Comparison of ENCODE assay signal across 1 cellular context in the genomic region with DNA sequence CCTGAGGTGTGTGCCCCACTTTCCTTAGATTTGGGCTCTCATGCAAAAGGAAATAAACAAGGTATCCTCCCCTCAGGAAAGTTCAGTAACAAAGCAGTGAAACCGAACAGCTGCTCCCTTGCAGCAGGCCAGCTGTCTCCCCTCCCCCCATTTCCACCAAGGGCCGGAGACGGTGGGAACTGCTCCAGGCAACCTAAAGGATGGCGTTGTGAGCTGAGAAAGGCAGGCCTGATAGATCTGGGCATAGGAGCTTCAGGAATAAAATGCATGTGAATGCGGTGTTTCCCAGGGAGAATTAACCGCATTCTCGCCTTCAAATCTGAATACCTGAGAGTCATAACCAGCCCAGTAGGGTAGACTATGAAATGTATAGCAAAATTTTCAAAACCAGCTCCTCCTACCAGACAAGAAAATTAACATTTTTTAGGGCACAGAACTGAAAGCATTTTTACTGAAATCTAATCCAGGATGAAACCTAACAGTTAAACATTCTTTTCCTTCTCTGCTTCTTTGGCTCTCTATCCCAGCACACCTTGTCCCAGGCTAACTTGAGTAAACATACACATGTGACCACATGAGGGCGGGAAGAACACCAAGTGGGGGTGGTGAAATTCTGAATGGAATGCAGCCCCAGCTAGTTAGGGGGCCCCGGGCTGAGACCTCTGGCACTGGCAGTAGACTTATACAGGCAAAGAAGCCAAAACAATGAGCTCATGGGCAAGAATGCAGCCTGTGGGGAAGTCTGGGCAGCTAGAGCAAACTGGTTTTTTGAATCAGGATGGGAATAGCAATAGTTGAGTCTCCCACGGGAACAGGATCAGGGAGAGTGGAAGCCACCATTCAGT.
TF ChIP-seq lines count a peak whose summit lies in the region.

No MANE protein-coding gene starts in this region.

TF ChIP-seq in HepG2, 621 proteins besides CTCF, POLR2A, EP300 and RAD21 (continued from another document and continues in another):
- TF ChIP-seq, protein P1, sequence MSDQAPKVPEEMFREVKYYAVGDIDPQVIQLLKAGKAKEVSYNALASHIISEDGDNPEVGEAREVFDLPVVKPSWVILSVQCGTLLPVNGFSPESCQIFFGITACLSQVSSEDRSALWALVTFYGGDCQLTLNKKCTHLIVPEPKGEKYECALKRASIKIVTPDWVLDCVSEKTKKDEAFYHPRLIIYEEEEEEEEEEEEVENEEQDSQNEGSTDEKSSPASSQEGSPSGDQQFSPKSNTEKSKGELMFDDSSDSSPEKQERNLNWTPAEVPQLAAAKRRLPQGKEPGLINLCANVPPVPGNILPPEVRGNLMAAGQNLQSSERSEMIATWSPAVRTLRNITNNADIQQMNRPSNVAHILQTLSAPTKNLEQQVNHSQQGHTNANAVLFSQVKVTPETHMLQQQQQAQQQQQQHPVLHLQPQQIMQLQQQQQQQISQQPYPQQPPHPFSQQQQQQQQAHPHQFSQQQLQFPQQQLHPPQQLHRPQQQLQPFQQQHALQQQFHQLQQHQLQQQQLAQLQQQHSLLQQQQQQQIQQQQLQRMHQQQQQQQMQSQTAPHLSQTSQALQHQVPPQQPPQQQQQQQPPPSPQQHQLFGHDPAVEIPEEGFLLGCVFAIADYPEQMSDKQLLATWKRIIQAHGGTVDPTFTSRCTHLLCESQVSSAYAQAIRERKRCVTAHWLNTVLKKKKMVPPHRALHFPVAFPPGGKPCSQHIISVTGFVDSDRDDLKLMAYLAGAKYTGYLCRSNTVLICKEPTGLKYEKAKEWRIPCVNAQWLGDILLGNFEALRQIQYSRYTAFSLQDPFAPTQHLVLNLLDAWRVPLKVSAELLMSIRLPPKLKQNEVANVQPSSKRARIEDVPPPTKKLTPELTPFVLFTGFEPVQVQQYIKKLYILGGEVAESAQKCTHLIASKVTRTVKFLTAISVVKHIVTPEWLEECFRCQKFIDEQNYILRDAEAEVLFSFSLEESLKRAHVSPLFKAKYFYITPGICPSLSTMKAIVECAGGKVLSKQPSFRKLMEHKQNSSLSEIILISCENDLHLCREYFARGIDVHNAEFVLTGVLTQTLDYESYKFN (CRISPR knock-in tag; conservative IDR thresholded peaks at IDR 0.05), result peak; percentile 87
- TF ChIP-seq ZNF317 (CRISPR knock-in tag; IDR thresholded peaks at IDR 0.05) (no peak), KLF13 (CRISPR knock-in tag; IDR thresholded peaks at IDR 0.05) (no peak), ZBTB3 (CRISPR knock-in tag; IDR thresholded peaks at IDR 0.05; ENCODE audit: borderline replicate concordance, low read depth) (no peak), FOXA3 (CRISPR knock-in tag; IDR thresholded peaks at IDR 0.05) (peak; percentile 83), CREM (IDR thresholded peaks at IDR 0.05) (peak; percentile 52), CREM (CRISPR knock-in tag; IDR thresholded peaks at IDR 0.05) (no peak), HDAC6 (IDR thresholded peaks at IDR 0.05; ENCODE audit: low read depth, low read length) (no peak), MBNL3 (CRISPR knock-in tag; conservative IDR thresholded peaks at IDR 0.05) (no peak), AGO2 (optimal IDR thresholded peaks at IDR 0.05; ENCODE audit: low read depth, low read length) (peak; percentile 27), ZNF839 (CRISPR knock-in tag; IDR thresholded peaks at IDR 0.05; ENCODE audit: borderline replicate concordance) (no peak), HMGA1 (CRISPR knock-in tag; conservative IDR thresholded peaks at IDR 0.05) (no peak), RXRA (CRISPR knock-in tag; IDR thresholded peaks at IDR 0.05) (peak; percentile 62; the same call in 1 of the 2 replicates), ZNF30 (CRISPR knock-in tag; IDR thresholded peaks at IDR 0.05) (no peak), NCOA1 (CRISPR knock-in tag; IDR thresholded peaks at IDR 0.05) (no peak), SP2 (CRISPR knock-in tag; IDR thresholded peaks at IDR 0.05) (no peak), MAZ (IDR thresholded peaks at IDR 0.05; ENCODE audit: borderline replicate concordance, low read depth, low read length) (no peak; the same call in 1 of the 2 replicates), MAZ (CRISPR knock-in tag; IDR thresholded peaks at IDR 0.05; ENCODE audit: low read depth) (0 out of 2 replicates have a peak, but pooled peaks have one; percentile 39), PHF20 (CRISPR knock-in tag; IDR thresholded peaks at IDR 0.05) (no peak), ZNF556 (CRISPR knock-in tag; IDR thresholded peaks at IDR 0.05; ENCODE audit: borderline replicate concordance) (peak; percentile 35; the same call in 1 of the 2 replicates), FOXK2 (IDR thresholded peaks at IDR 0.05) (no peak), ZNF501 (CRISPR knock-in tag; IDR thresholded peaks at IDR 0.05) (no peak), ZFX (CRISPR knock-in tag; IDR thresholded peaks at IDR 0.05; ENCODE audit: low read depth) (peak; percentile 22; the same call in 1 of the 2 replicates), KDM2A (CRISPR knock-in tag; IDR thresholded peaks at IDR 0.05; ENCODE audit: borderline replicate concordance, low read depth) (peak; percentile 60; the same call in 1 of the 2 replicates), MTA3 (CRISPR knock-in tag; IDR thresholded peaks at IDR 0.05) (no peak), ARHGAP35 (CRISPR knock-in tag; IDR thresholded peaks at IDR 0.05; ENCODE audit: borderline replicate concordance) (no peak), RXRB (CRISPR knock-in tag; IDR thresholded peaks at IDR 0.05; ENCODE audit: borderline replicate concordance) (peak; percentile 46; the same call in 1 of the 2 replicates)
- TF ChIP-seq, protein P2, sequence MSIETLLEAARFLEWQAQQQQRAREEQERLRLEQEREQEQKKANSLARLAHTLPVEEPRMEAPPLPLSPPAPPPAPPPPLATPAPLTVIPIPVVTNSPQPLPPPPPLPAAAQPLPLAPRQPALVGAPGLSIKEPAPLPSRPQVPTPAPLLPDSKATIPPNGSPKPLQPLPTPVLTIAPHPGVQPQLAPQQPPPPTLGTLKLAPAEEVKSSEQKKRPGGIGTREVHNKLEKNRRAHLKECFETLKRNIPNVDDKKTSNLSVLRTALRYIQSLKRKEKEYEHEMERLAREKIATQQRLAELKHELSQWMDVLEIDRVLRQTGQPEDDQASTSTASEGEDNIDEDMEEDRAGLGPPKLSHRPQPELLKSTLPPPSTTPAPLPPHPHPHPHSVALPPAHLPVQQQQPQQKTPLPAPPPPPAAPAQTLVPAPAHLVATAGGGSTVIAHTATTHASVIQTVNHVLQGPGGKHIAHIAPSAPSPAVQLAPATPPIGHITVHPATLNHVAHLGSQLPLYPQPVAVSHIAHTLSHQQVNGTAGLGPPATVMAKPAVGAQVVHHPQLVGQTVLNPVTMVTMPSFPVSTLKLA (IDR thresholded peaks at IDR 0.05), result no peak
- TF ChIP-seq, protein P3, sequence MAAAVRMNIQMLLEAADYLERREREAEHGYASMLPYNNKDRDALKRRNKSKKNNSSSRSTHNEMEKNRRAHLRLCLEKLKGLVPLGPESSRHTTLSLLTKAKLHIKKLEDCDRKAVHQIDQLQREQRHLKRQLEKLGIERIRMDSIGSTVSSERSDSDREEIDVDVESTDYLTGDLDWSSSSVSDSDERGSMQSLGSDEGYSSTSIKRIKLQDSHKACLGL (CRISPR knock-in tag; IDR thresholded peaks at IDR 0.05), result no peak
- TF ChIP-seq, protein P4, sequence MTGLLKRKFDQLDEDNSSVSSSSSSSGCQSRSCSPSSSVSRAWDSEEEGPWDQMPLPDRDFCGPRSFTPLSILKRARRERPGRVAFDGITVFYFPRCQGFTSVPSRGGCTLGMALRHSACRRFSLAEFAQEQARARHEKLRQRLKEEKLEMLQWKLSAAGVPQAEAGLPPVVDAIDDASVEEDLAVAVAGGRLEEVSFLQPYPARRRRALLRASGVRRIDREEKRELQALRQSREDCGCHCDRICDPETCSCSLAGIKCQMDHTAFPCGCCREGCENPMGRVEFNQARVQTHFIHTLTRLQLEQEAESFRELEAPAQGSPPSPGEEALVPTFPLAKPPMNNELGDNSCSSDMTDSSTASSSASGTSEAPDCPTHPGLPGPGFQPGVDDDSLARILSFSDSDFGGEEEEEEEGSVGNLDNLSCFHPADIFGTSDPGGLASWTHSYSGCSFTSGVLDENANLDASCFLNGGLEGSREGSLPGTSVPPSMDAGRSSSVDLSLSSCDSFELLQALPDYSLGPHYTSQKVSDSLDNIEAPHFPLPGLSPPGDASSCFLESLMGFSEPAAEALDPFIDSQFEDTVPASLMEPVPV (CRISPR knock-in tag; IDR thresholded peaks at IDR 0.05), result no peak
- TF ChIP-seq, protein P5, sequence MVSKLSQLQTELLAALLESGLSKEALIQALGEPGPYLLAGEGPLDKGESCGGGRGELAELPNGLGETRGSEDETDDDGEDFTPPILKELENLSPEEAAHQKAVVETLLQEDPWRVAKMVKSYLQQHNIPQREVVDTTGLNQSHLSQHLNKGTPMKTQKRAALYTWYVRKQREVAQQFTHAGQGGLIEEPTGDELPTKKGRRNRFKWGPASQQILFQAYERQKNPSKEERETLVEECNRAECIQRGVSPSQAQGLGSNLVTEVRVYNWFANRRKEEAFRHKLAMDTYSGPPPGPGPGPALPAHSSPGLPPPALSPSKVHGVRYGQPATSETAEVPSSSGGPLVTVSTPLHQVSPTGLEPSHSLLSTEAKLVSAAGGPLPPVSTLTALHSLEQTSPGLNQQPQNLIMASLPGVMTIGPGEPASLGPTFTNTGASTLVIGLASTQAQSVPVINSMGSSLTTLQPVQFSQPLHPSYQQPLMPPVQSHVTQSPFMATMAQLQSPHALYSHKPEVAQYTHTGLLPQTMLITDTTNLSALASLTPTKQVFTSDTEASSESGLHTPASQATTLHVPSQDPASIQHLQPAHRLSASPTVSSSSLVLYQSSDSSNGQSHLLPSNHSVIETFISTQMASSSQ (IDR thresholded peaks at IDR 0.05; ENCODE audit: low read depth), result 0 out of 2 replicates have a peak, but pooled peaks have one; percentile 39
- TF ChIP-seq, protein P5 (CRISPR knock-in tag; IDR thresholded peaks at IDR 0.05; ENCODE audit: borderline replicate concordance), result peak; percentile 36; the same call in 1 of the 2 replicates
- TF ChIP-seq, protein P6, sequence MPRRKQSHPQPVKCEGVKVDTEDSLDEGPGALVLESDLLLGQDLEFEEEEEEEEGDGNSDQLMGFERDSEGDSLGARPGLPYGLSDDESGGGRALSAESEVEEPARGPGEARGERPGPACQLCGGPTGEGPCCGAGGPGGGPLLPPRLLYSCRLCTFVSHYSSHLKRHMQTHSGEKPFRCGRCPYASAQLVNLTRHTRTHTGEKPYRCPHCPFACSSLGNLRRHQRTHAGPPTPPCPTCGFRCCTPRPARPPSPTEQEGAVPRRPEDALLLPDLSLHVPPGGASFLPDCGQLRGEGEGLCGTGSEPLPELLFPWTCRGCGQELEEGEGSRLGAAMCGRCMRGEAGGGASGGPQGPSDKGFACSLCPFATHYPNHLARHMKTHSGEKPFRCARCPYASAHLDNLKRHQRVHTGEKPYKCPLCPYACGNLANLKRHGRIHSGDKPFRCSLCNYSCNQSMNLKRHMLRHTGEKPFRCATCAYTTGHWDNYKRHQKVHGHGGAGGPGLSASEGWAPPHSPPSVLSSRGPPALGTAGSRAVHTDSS (CRISPR knock-in tag; conservative IDR thresholded peaks at IDR 0.05), result no peak
- TF ChIP-seq, protein P7, sequence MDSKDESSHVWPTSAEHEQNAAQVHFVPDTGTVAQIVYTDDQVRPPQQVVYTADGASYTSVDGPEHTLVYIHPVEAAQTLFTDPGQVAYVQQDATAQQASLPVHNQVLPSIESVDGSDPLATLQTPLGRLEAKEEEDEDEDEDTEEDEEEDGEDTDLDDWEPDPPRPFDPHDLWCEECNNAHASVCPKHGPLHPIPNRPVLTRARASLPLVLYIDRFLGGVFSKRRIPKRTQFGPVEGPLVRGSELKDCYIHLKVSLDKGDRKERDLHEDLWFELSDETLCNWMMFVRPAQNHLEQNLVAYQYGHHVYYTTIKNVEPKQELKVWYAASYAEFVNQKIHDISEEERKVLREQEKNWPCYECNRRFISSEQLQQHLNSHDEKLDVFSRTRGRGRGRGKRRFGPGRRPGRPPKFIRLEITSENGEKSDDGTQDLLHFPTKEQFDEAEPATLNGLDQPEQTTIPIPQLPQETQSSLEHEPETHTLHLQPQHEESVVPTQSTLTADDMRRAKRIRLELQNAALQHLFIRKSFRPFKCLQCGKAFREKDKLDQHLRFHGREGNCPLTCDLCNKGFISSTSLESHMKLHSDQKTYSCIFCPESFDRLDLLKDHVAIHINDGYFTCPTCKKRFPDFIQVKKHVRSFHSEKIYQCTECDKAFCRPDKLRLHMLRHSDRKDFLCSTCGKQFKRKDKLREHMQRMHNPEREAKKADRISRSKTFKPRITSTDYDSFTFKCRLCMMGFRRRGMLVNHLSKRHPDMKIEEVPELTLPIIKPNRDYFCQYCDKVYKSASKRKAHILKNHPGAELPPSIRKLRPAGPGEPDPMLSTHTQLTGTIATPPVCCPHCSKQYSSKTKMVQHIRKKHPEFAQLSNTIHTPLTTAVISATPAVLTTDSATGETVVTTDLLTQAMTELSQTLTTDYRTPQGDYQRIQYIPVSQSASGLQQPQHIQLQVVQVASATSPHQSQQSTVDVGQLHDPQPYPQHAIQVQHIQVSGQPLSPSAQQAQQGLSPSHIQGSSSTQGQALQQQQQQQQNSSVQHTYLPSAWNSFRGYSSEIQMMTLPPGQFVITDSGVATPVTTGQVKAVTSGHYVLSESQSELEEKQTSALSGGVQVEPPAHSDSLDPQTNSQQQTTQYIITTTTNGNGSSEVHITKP (CRISPR knock-in tag; IDR thresholded peaks at IDR 0.05; ENCODE audit: low read depth), result peak; percentile 58; the same call in 1 of the 2 replicates
